Comparison of ENCODE assay signal across 2 cellular contexts in the genomic region with DNA sequence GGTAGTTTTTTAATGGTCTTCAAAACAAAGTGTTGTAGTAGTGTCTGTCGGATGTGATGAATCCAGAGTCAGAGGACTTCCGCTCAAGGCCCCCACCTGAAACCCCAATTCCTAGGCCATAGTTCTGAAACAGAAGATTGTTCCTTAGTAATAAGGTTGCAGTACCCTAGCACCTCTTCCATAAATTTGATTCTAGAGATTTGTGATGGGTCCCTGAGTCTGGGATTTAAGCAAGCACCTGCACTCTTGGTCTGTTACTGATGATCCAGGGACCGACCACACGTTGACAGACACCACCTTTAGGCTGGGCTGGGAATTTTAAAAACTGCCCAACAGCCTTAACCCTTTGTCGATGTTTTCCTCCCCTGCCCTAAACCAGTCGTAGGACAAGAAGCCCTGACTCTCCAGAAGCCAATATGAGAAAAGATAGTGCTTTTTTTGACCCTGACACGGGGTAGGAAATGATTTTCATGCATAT.
TF ChIP-seq lines count a peak whose summit lies in the region.

No MANE protein-coding gene starts in this region.

TF ChIP-seq in HEK293, 187 proteins besides CTCF, POLR2A, EP300 and RAD21 (continued from another document and continues in another):
- TF ChIP-seq, protein P1, sequence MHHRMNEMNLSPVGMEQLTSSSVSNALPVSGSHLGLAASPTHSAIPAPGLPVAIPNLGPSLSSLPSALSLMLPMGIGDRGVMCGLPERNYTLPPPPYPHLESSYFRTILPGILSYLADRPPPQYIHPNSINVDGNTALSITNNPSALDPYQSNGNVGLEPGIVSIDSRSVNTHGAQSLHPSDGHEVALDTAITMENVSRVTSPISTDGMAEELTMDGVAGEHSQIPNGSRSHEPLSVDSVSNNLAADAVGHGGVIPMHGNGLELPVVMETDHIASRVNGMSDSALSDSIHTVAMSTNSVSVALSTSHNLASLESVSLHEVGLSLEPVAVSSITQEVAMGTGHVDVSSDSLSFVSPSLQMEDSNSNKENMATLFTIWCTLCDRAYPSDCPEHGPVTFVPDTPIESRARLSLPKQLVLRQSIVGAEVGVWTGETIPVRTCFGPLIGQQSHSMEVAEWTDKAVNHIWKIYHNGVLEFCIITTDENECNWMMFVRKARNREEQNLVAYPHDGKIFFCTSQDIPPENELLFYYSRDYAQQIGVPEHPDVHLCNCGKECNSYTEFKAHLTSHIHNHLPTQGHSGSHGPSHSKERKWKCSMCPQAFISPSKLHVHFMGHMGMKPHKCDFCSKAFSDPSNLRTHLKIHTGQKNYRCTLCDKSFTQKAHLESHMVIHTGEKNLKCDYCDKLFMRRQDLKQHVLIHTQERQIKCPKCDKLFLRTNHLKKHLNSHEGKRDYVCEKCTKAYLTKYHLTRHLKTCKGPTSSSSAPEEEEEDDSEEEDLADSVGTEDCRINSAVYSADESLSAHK (tag by site-specific recombination; IDR thresholded peaks at IDR 0.05), result peak; percentile 36; the same call in 1 of the 2 replicates
- TF ChIP-seq ZNF239 (tag by site-specific recombination; IDR thresholded peaks at IDR 0.05), result no peak
- TF ChIP-seq ZEB2 (tag by site-specific recombination; IDR thresholded peaks at IDR 0.05), result no peak
- TF ChIP-seq, protein P2, sequence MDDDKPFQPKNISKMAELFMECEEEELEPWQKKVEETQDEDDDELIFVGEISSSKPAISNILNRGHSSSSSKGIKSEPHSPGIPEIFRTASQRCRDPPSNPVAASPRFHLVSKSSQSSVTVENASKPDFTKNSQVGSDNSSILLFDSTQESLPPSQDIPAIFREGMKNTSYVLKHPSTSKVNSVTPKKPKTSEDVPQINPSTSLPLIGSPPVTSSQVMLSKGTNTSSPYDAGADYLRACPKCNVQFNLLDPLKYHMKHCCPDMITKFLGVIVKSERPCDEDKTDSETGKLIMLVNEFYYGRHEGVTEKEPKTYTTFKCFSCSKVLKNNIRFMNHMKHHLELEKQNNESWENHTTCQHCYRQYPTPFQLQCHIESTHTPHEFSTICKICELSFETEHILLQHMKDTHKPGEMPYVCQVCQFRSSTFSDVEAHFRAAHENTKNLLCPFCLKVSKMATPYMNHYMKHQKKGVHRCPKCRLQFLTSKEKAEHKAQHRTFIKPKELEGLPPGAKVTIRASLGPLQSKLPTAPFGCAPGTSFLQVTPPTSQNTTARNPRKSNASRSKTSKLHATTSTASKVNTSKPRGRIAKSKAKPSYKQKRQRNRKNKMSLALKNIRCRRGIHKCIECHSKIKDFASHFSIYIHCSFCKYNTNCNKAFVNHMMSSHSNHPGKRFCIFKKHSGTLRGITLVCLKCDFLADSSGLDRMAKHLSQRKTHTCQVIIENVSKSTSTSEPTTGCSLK (tag by site-specific recombination; IDR thresholded peaks at IDR 0.05), result no peak
- TF ChIP-seq, protein P3, sequence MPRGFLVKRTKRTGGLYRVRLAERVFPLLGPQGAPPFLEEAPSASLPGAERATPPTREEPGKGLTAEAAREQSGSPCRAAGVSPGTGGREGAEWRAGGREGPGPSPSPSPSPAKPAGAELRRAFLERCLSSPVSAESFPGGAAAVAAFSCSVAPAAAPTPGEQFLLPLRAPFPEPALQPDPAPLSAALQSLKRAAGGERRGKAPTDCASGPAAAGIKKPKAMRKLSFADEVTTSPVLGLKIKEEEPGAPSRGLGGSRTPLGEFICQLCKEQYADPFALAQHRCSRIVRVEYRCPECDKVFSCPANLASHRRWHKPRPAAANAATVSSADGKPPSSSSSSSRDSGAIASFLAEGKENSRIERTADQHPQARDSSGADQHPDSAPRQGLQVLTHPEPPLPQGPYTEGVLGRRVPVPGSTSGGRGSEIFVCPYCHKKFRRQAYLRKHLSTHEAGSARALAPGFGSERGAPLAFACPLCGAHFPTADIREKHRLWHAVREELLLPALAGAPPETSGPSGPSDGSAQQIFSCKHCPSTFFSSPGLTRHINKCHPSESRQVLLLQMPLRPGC (tag by site-specific recombination; IDR thresholded peaks at IDR 0.05), result no peak
- TF ChIP-seq, protein P4, sequence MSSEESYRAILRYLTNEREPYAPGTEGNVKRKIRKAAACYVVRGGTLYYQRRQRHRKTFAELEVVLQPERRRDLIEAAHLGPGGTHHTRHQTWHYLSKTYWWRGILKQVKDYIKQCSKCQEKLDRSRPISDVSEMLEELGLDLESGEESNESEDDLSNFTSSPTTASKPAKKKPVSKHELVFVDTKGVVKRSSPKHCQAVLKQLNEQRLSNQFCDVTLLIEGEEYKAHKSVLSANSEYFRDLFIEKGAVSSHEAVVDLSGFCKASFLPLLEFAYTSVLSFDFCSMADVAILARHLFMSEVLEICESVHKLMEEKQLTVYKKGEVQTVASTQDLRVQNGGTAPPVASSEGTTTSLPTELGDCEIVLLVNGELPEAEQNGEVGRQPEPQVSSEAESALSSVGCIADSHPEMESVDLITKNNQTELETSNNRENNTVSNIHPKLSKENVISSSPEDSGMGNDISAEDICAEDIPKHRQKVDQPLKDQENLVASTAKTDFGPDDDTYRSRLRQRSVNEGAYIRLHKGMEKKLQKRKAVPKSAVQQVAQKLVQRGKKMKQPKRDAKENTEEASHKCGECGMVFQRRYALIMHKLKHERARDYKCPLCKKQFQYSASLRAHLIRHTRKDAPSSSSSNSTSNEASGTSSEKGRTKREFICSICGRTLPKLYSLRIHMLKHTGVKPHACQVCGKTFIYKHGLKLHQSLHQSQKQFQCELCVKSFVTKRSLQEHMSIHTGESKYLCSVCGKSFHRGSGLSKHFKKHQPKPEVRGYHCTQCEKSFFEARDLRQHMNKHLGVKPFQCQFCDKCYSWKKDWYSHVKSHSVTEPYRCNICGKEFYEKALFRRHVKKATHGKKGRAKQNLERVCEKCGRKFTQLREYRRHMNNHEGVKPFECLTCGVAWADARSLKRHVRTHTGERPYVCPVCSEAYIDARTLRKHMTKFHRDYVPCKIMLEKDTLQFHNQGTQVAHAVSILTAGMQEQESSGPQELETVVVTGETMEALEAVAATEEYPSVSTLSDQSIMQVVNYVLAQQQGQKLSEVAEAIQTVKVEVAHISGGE (tag by site-specific recombination; conservative IDR thresholded peaks at IDR 0.05; ENCODE audit: low read depth), result 0 out of 2 replicates have a peak, but pooled peaks have one; percentile 22
- TF ChIP-seq, protein P5, sequence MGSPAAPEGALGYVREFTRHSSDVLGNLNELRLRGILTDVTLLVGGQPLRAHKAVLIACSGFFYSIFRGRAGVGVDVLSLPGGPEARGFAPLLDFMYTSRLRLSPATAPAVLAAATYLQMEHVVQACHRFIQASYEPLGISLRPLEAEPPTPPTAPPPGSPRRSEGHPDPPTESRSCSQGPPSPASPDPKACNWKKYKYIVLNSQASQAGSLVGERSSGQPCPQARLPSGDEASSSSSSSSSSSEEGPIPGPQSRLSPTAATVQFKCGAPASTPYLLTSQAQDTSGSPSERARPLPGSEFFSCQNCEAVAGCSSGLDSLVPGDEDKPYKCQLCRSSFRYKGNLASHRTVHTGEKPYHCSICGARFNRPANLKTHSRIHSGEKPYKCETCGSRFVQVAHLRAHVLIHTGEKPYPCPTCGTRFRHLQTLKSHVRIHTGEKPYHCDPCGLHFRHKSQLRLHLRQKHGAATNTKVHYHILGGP (tag by site-specific recombination; IDR thresholded peaks at IDR 0.05), result no peak

TF ChIP-seq in SK-N-SH treated with all-trans-retinoic acid at 6 μM for 48 hours, 23 proteins besides CTCF, POLR2A, EP300 and RAD21 (continued from another document):
- no peak for TF ChIP-seq ISL1 (CRISPR knock-in tag; IDR thresholded peaks at IDR 0.05)
- TF ChIP-seq TOX (CRISPR knock-in tag; IDR thresholded peaks at IDR 0.05; ENCODE audit: borderline replicate concordance), result no peak
- TF ChIP-seq, protein P6, sequence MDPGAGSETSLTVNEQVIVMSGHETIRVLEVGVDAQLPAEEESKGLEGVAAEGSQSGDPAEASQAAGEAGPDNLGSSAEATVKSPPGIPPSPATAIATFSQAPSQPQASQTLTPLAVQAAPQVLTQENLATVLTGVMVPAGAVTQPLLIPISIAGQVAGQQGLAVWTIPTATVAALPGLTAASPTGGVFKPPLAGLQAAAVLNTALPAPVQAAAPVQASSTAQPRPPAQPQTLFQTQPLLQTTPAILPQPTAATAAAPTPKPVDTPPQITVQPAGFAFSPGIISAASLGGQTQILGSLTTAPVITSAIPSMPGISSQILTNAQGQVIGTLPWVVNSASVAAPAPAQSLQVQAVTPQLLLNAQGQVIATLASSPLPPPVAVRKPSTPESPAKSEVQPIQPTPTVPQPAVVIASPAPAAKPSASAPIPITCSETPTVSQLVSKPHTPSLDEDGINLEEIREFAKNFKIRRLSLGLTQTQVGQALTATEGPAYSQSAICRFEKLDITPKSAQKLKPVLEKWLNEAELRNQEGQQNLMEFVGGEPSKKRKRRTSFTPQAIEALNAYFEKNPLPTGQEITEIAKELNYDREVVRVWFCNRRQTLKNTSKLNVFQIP (CRISPR knock-in tag; IDR thresholded peaks at IDR 0.05; ENCODE audit: borderline replicate concordance, low read depth), result no peak
- no peak for TF ChIP-seq ZNF565 (CRISPR knock-in tag; conservative IDR thresholded peaks at IDR 0.05; ENCODE audit: low read depth)
- TF ChIP-seq, protein P7, sequence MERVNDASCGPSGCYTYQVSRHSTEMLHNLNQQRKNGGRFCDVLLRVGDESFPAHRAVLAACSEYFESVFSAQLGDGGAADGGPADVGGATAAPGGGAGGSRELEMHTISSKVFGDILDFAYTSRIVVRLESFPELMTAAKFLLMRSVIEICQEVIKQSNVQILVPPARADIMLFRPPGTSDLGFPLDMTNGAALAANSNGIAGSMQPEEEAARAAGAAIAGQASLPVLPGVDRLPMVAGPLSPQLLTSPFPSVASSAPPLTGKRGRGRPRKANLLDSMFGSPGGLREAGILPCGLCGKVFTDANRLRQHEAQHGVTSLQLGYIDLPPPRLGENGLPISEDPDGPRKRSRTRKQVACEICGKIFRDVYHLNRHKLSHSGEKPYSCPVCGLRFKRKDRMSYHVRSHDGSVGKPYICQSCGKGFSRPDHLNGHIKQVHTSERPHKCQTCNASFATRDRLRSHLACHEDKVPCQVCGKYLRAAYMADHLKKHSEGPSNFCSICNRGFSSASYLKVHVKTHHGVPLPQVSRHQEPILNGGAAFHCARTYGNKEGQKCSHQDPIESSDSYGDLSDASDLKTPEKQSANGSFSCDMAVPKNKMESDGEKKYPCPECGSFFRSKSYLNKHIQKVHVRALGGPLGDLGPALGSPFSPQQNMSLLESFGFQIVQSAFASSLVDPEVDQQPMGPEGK (CRISPR knock-in tag; IDR thresholded peaks at IDR 0.05; ENCODE audit: borderline replicate concordance), result no peak
- TF ChIP-seq RARB (CRISPR knock-in tag; IDR thresholded peaks at IDR 0.05), result no peak
- TF ChIP-seq ARNTL (CRISPR knock-in tag; IDR thresholded peaks at IDR 0.05; ENCODE audit: borderline replicate concordance, low read depth), result no peak
- no peak for TF ChIP-seq OSR1 (CRISPR knock-in tag; IDR thresholded peaks at IDR 0.05)
